In genomic region chr22:23269441-23270211, GRCh38 we compare ENCODE assay signal across 1 cellular context.
TF ChIP-seq lines count a peak whose summit lies in the region.

No MANE protein-coding gene starts in this region.

TF ChIP-seq in K562, 482 proteins besides CTCF, POLR2A, EP300 and RAD21 (continued from another document):
- TF ChIP-seq, protein P1, sequence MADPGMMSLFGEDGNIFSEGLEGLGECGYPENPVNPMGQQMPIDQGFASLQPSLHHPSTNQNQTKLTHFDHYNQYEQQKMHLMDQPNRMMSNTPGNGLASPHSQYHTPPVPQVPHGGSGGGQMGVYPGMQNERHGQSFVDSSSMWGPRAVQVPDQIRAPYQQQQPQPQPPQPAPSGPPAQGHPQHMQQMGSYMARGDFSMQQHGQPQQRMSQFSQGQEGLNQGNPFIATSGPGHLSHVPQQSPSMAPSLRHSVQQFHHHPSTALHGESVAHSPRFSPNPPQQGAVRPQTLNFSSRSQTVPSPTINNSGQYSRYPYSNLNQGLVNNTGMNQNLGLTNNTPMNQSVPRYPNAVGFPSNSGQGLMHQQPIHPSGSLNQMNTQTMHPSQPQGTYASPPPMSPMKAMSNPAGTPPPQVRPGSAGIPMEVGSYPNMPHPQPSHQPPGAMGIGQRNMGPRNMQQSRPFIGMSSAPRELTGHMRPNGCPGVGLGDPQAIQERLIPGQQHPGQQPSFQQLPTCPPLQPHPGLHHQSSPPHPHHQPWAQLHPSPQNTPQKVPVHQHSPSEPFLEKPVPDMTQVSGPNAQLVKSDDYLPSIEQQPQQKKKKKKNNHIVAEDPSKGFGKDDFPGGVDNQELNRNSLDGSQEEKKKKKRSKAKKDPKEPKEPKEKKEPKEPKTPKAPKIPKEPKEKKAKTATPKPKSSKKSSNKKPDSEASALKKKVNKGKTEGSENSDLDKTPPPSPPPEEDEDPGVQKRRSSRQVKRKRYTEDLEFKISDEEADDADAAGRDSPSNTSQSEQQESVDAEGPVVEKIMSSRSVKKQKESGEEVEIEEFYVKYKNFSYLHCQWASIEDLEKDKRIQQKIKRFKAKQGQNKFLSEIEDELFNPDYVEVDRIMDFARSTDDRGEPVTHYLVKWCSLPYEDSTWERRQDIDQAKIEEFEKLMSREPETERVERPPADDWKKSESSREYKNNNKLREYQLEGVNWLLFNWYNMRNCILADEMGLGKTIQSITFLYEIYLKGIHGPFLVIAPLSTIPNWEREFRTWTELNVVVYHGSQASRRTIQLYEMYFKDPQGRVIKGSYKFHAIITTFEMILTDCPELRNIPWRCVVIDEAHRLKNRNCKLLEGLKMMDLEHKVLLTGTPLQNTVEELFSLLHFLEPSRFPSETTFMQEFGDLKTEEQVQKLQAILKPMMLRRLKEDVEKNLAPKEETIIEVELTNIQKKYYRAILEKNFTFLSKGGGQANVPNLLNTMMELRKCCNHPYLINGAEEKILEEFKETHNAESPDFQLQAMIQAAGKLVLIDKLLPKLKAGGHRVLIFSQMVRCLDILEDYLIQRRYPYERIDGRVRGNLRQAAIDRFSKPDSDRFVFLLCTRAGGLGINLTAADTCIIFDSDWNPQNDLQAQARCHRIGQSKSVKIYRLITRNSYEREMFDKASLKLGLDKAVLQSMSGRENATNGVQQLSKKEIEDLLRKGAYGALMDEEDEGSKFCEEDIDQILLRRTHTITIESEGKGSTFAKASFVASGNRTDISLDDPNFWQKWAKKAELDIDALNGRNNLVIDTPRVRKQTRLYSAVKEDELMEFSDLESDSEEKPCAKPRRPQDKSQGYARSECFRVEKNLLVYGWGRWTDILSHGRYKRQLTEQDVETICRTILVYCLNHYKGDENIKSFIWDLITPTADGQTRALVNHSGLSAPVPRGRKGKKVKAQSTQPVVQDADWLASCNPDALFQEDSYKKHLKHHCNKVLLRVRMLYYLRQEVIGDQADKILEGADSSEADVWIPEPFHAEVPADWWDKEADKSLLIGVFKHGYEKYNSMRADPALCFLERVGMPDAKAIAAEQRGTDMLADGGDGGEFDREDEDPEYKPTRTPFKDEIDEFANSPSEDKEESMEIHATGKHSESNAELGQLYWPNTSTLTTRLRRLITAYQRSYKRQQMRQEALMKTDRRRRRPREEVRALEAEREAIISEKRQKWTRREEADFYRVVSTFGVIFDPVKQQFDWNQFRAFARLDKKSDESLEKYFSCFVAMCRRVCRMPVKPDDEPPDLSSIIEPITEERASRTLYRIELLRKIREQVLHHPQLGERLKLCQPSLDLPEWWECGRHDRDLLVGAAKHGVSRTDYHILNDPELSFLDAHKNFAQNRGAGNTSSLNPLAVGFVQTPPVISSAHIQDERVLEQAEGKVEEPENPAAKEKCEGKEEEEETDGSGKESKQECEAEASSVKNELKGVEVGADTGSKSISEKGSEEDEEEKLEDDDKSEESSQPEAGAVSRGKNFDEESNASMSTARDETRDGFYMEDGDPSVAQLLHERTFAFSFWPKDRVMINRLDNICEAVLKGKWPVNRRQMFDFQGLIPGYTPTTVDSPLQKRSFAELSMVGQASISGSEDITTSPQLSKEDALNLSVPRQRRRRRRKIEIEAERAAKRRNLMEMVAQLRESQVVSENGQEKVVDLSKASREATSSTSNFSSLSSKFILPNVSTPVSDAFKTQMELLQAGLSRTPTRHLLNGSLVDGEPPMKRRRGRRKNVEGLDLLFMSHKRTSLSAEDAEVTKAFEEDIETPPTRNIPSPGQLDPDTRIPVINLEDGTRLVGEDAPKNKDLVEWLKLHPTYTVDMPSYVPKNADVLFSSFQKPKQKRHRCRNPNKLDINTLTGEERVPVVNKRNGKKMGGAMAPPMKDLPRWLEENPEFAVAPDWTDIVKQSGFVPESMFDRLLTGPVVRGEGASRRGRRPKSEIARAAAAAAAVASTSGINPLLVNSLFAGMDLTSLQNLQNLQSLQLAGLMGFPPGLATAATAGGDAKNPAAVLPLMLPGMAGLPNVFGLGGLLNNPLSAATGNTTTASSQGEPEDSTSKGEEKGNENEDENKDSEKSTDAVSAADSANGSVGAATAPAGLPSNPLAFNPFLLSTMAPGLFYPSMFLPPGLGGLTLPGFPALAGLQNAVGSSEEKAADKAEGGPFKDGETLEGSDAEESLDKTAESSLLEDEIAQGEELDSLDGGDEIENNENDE (IDR thresholded peaks at IDR 0.05; ENCODE audit: low read depth, low read length), result no peak
- no peak for TF ChIP-seq ZSCAN29 (IDR thresholded peaks at IDR 0.05)
- no peak for TF ChIP-seq FOXA3 (CRISPR knock-in tag; conservative IDR thresholded peaks at IDR 0.05 in 1 of 2, IDR thresholded peaks at IDR 0.05 in 1 of 2)
- TF ChIP-seq PHF8 (IDR thresholded peaks at IDR 0.05; ENCODE audit: borderline replicate concordance, low read length), result no peak
- TF ChIP-seq MLX (CRISPR knock-in tag; conservative IDR thresholded peaks at IDR 0.05), result 0 out of 4 replicates have a peak, but pooled peaks of 1 of the 2 experiments have one; percentile 8
- TF ChIP-seq, protein P2, sequence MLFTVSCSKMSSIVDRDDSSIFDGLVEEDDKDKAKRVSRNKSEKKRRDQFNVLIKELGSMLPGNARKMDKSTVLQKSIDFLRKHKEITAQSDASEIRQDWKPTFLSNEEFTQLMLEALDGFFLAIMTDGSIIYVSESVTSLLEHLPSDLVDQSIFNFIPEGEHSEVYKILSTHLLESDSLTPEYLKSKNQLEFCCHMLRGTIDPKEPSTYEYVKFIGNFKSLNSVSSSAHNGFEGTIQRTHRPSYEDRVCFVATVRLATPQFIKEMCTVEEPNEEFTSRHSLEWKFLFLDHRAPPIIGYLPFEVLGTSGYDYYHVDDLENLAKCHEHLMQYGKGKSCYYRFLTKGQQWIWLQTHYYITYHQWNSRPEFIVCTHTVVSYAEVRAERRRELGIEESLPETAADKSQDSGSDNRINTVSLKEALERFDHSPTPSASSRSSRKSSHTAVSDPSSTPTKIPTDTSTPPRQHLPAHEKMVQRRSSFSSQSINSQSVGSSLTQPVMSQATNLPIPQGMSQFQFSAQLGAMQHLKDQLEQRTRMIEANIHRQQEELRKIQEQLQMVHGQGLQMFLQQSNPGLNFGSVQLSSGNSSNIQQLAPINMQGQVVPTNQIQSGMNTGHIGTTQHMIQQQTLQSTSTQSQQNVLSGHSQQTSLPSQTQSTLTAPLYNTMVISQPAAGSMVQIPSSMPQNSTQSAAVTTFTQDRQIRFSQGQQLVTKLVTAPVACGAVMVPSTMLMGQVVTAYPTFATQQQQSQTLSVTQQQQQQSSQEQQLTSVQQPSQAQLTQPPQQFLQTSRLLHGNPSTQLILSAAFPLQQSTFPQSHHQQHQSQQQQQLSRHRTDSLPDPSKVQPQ (CRISPR knock-in tag; IDR thresholded peaks at IDR 0.05; ENCODE audit: borderline replicate concordance), result no peak
- no peak for TF ChIP-seq HDAC8 (tag; IDR thresholded peaks at IDR 0.05)
- TF ChIP-seq, protein P3, sequence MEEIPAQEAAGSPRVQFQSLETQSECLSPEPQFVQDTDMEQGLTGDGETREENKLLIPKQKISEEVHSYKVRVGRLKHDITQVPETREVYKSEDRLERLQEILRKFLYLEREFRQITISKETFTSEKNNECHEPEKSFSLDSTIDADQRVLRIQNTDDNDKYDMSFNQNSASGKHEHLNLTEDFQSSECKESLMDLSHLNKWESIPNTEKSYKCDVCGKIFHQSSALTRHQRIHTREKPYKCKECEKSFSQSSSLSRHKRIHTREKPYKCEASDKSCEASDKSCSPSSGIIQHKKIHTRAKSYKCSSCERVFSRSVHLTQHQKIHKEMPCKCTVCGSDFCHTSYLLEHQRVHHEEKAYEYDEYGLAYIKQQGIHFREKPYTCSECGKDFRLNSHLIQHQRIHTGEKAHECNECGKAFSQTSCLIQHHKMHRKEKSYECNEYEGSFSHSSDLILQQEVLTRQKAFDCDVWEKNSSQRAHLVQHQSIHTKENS (CRISPR knock-in tag; IDR thresholded peaks at IDR 0.05), result no peak
- 0 out of 2 replicates have a peak, but pooled peaks have one; percentile 40 for TF ChIP-seq ETS1 (conservative IDR thresholded peaks at IDR 0.05; ENCODE audit: control insufficient read depth, low read depth, low read length)
- no peak for TF ChIP-seq LEF1 (IDR thresholded peaks at IDR 0.05)
- TF ChIP-seq POLR2AphosphoS5 (IDR thresholded peaks at IDR 0.05; ENCODE audit: control insufficient read depth, insufficient read depth, low read depth, low read length), result peak; percentile 14; the same call in 1 of the 2 replicates
- no peak for TF ChIP-seq RBM25 (IDR thresholded peaks at IDR 0.05; ENCODE audit: low read depth, low read length, severe bottlenecking)
